ENCODE assay signal across 34 cellular contexts in the genomic region with DNA sequence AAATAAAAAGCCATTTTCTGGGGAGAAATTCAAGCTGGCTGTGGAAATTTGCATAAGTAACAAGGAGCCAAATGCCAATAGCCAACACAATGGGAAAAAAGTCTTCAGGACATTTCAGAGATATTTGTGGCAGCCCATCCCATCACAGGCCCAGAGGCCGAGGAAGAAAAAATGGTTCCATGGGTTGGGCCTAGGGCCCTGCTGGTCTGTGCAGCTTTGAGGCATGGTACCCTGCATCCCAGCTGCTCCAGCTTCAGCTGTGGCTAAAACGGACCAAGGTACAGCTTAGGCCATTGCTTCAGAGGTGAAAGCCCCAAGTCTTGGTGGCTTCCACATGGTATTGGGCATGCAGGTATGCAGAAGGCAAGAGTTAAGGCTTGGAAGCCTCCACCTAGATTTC.
"Had no signal": no experiment of that assay in that cellular context is flagged by ENCODE, and none has a peak within 500 bp of the region (broad histone marks: within the 10 kb centered on the region; RNA-seq: fewer than 3 reads in every experiment).

No MANE protein-coding gene starts in this region.

- H3K36me3 ChIP-seq: MG63 had no signal

- H3K9me3 ChIP-seq: MG63 had no signal

- H3K4me3 ChIP-seq: MG63 had no signal

- DNase-seq: Karpas-422, Kasumi-1, MG63, MM.1S, MV-4-11, NCI-H1048, NCI-H1092, NCI-H1092 treated with DMSO at 0.1 percent for 48 hours, NCI-H1105, NCI-H1105 treated with DMSO at 0.1 percent for 48 hours, NCI-H1417, NCI-H1417 treated with DMSO at 0.1 percent for 48 hours, NCI-H1436, NCI-H1436 treated with DMSO at 0.1 percent for 48 hours, NCI-H146, NCI-H1694, NCI-H1694 treated with DMSO at 0.1 percent for 48 hours, NCI-H187, NCI-H187 treated with DMSO at 0.1 percent for 48 hours, NCI-H1930, NCI-H2029, NCI-H2029 treated with DMSO at 0.1 percent for 48 hours, NCI-H2081, NCI-H2081 treated with DMSO at 0.1 percent for 48 hours, NCI-H2107, NCI-H2171, NCI-H2171 treated with DMSO at 0.1 percent for 48 hours, NCI-H2227 treated with DMSO at 0.1 percent for 48 hours, NCI-H226, NCI-H345, NCI-H446, NCI-H446 treated with DMSO at 0.1 percent for 48 hours, NCI-H510A, NCI-H510A treated with DMSO at 0.1 percent for 48 hours had no signal
